8 cellular contexts compared by ENCODE assay signal in the genomic region with DNA sequence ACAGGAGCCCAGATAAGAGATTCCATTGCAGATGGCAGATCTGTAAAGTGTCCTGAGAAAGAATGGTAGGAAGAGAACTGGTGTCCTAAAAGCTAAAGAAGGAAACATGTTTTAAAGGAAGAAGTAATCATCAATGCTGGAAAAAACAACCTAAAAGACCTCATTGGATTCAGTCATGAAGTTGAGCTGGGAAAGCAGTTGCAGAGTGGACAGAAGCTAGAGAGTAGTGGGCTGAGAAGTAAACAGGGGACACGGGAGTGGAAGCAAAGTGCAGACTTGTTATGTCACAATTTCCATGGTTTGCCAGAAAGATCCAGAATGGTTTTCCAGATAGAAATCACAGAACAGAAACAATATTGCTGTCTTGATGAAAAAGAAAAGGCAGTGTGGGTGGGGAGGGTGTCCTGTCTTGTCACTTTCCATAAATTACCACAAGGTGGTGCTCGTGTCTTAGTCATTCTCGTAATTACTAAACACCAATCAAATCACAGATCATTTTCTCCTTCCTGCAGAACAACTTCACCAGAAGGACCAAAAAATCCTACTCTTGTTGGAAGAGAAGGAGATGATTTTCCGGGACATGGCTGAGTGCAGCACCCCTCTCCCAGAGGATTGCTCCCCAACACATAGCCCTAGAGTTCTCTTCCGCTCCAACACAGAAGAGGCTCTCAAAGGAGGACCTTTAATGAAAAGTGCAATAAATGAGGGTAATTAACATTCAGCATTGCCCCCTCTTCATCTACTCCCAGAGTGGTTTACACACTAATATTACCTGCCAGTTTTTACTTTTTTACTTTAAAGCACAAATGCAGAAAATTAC.
DNase-seq lines count a peak whose midpoint lies in the region; ATAC-seq, FAIRE-seq and TF ChIP-seq lines count a peak whose summit lies in the region.

No MANE protein-coding gene starts in this region.

- intact Hi-C loops in activated CD4-positive, alpha-beta T cell treated with anti-CD3 and anti-CD28 coated beads, Interleukin-2, amount 10 ng/mL, durations not matched to agents 24 days and 14 days (cut with micrococcal nuclease): loop anchor here (1.0 to 5.0 kb wide), 2 partner anchors 62 to 110 kb away; partner anchors contain the start of gene KLHL25

- peaks cover 15% of the 10 kb centered on the region for H3K4me1 Mint-ChIP-seq in activated CD4-positive, alpha-beta T cell treated with anti-CD3 and anti-CD28 coated beads, Interleukin-2, amount 10 ng/mL, durations not matched to agents 24 days and 14 days
- peaks cover 5% of the 10 kb centered on the region for H3K4me1 Mint-ChIP-seq in nephron

- no peak overlapping the region for H3K4me2 ChIP-seq in A549

- no peak overlapping the region for H3K4me3 Mint-ChIP-seq in activated CD4-positive, alpha-beta T cell treated with anti-CD3 and anti-CD28 coated beads, Interleukin-2, amount 10 ng/mL, durations not matched to agents 24 days and 14 days
- no peak overlapping the region for H3K4me3 Mint-ChIP-seq in nephron

- no peak overlapping the region for H3K27ac ChIP-seq in A549

- ATAC-seq in A549 (peak; percentile 83 to 91), HG03103 (IDR thresholded peaks at IDR 0.05; ENCODE audit: low read depth, unreplicated experiment) (peak; percentile 81)

- no peak for TF ChIP-seq EP300 in A549 (IDR thresholded peaks at IDR 0.05)

- WGBS in A549 (ENCODE audit: missing lambda C conversion rate): 36% methylated on average over 5 of the region's 5 CpGs

- peaks cover 78% of the 10 kb centered on the region for H3K36me3 Mint-ChIP-seq in activated CD4-positive, alpha-beta T cell treated with anti-CD3 and anti-CD28 coated beads, Interleukin-2, amount 10 ng/mL, durations not matched to agents 24 days and 14 days (ENCODE audit: low read depth)
- H3K36me3 Mint-ChIP-seq in nephron (ENCODE audit: low read depth): peaks cover 89% of the 10 kb centered on the region

- POLR2A ChIA-PET in A549 (lab: Yijun Ruan, JAX): interaction anchor here (0.7 kb wide), 1 partner anchor 110 kb away, joined by 4 read pairs; no protein-coding TSS in a partner anchor

- peak overlapping the region; percentile 13 for H3K27ac Mint-ChIP-seq in activated CD4-positive, alpha-beta T cell treated with anti-CD3 and anti-CD28 coated beads, Interleukin-2, amount 10 ng/mL, durations not matched to agents 24 days and 14 days
- H3K27ac Mint-ChIP-seq in nephron: peak overlapping the region in 2 of 3 experiments; percentile 12 to 20

- no peak for TF ChIP-seq POLR2A in A549 (IDR thresholded peaks at IDR 0.05; ENCODE audit: low read length)

- FAIRE-seq in A549 (lab: Jason Lieb, UNC): peak; percentile 93

- no peaks in the 10 kb centered on the region for H3K4me1 ChIP-seq in A549

- DNase-seq in A549 (ENCODE audit: low read depth in 1 of 2, low spot score in 1 of 2) (peak; percentile 73 to 74), GM12865 (ENCODE audit: low read depth) (peak; percentile 72), NCI-H226 (peak; percentile 22), fibroblast of gingiva (ENCODE audit: low read depth) (peak; percentile 59)
- peak; percentile 87 for DNase-seq in activated CD4-positive, alpha-beta T cell treated with anti-CD3 and anti-CD28 coated beads, Interleukin-2, amount 10 ng/mL, durations not matched to agents 24 days and 14 days
- DNase-seq in activated effector memory CD4-positive, alpha-beta T cell treated with Interleukin-2 at 50 U/mL for 16 hours: no peak

- TF ChIP-seq RAD21 in A549 (conservative IDR thresholded peaks at IDR 0.05 in 1 of 2, IDR thresholded peaks at IDR 0.05 in 1 of 2): peak; percentile 82 to 83

- H3K9me3 Mint-ChIP-seq in activated CD4-positive, alpha-beta T cell treated with anti-CD3 and anti-CD28 coated beads, Interleukin-2, amount 10 ng/mL, durations not matched to agents 24 days and 14 days: peaks cover 11% of the 10 kb centered on the region
- peaks cover 23% of the 10 kb centered on the region for H3K9me3 Mint-ChIP-seq in nephron

- CTCF ChIA-PET in A549 (lab: Yijun Ruan, JAX): interaction anchor here (0.7 to 9.3 kb wide), 27 partner anchors 9 to 434 kb away, joined by 3 to 67 read pairs (median 5); no protein-coding TSS in a partner anchor

- H3K27me3 Mint-ChIP-seq in activated CD4-positive, alpha-beta T cell treated with anti-CD3 and anti-CD28 coated beads, Interleukin-2, amount 10 ng/mL, durations not matched to agents 24 days and 14 days: no peaks in the 10 kb centered on the region
- H3K27me3 Mint-ChIP-seq in nephron (ENCODE audit: low read depth): no peaks in the 10 kb centered on the region

- TF ChIP-seq CTCF in A549 (IDR thresholded peaks at IDR 0.05) (peak; percentile 91), GM12865 (IDR thresholded peaks at IDR 0.05; ENCODE audit: insufficient read depth, low read depth, low read length, missing control alignments) (peak; percentile 51), nephron (IDR thresholded peaks at IDR 0.05; ENCODE audit: unreplicated experiment in 3 of 3) (peak; percentile 72 to 78 (median 77))

- H3K9me3 ChIP-seq in A549: peaks cover 27% of the 10 kb centered on the region

- no peak overlapping the region for H3K4me3 ChIP-seq in A549
- H3K4me3 ChIP-seq in GM12865 (ENCODE audit: low read depth, low read length): no peak overlapping the region

TF ChIP-seq in A549, 52 proteins besides CTCF, POLR2A, EP300 and RAD21:
- TF ChIP-seq PHF8 (IDR thresholded peaks at IDR 0.05; ENCODE audit: borderline replicate concordance, low read depth): no peak
- no peak for TF ChIP-seq FOSL2 (IDR thresholded peaks at IDR 0.05)
- 0 out of 2 replicates have a peak, but pooled peaks have one; percentile 3 for TF ChIP-seq FOSL2 (CRISPR knock-in tag; IDR thresholded peaks at IDR 0.05)
- peak; percentile 64 for TF ChIP-seq SMC3 (IDR thresholded peaks at IDR 0.05)
- TF ChIP-seq CBX2 (IDR thresholded peaks at IDR 0.05; ENCODE audit: borderline replicate concordance, low read depth): no peak
- TF ChIP-seq EHMT2 (IDR thresholded peaks at IDR 0.05; ENCODE audit: low read depth): no peak
- no peak for TF ChIP-seq HEYL (CRISPR knock-in tag; IDR thresholded peaks at IDR 0.05)
TF ChIP-seq in A549: peak in this region for 2.
